In the genomic region with DNA sequence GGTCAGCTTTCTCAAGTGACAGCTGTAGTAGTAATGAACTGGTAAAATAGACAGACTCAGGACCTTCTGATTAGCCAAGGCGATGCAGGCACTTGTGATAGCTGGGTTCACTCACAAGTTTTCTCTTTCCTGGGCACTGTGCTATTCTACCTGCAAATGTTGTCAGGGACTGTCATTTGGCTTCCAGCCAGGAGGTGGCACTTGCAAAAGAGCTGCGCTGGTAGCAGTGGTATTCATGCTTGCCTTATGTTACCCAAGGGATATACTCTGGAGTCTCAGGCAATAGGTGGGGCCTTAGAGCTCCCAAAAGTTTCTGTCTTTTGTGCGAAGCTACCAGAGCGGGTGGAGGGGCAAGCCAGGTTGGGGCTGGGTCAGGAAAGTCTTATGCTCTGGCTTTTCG, we compare ENCODE assay signal across 16 cellular contexts. TPM values are rescaled to one million over a fixed set of nuclear protein-coding genes. Genes with fewer than 3 reads are reported as not detected.
A peak's percentile ranks its signal among the peaks of the same experiment; 100 is the strongest.
DNase-seq lines count a peak whose midpoint lies in the region; ATAC-seq and TF ChIP-seq lines count a peak whose summit lies in the region.
"Had no signal": no experiment of that assay in that cellular context is flagged by ENCODE, and none has a peak within 500 bp of the region (broad histone marks: within the 10 kb centered on the region; RNA-seq: fewer than 3 reads in every experiment).

No MANE protein-coding gene starts in this region.

- H3K4me1 ChIP-seq in uterus, result no peaks in the 10 kb centered on the region
- H3K4me1 ChIP-seq: body of pancreas had no signal

- H3K4me1 Mint-ChIP-seq in activated CD8-positive, alpha-beta T cell treated with anti-CD3 and anti-CD28 coated beads, Interleukin-2, amount 10 ng/mL, durations not matched to agents 7 days and 5 days (ENCODE audit: low read depth), result peaks cover 32% of the 10 kb centered on the region

- no peak overlapping the region for H3K27ac Mint-ChIP-seq in activated CD8-positive, alpha-beta T cell treated with anti-CD3 and anti-CD28 coated beads, Interleukin-2, amount 10 ng/mL, durations not matched to agents 7 days and 5 days
- H3K27ac Mint-ChIP-seq: activated T-helper 1 cell treated with anti-CD3 and anti-CD28 coated beads, Interleukin-12 subunit alpha, Interleukin-12 subunit beta, Interleukin-2, Interleukin-4 antibody, amounts not matched to agents 30 ng/mL and 10 ng/mL and 1 ng/mL, durations not matched to agents 14 hours and 24 hours and 36 hours had no signal

- H3K27me3 Mint-ChIP-seq in activated CD8-positive, alpha-beta T cell treated with anti-CD3 and anti-CD28 coated beads, Interleukin-2, amount 10 ng/mL, durations not matched to agents 7 days and 5 days (ENCODE audit: low read depth), result no peaks in the 10 kb centered on the region

- H3K9me3 ChIP-seq in uterus, result no peaks in the 10 kb centered on the region
- H3K9me3 ChIP-seq: body of pancreas had no signal

- peak; percentile 51 for ATAC-seq in HG02759 (IDR thresholded peaks at IDR 0.05; ENCODE audit: unreplicated experiment)
- ATAC-seq in activated CD8-positive, alpha-beta T cell treated with anti-CD3 and anti-CD28 coated beads, Interleukin-2, amount 10 ng/mL, durations not matched to agents 7 days and 5 days, result peak; percentile 51
- ATAC-seq: body of pancreas had no signal

- DNase-seq in activated CD4-positive, alpha-beta T cell treated with anti-CD3 and anti-CD28 coated beads for 48 hours, result peak; percentile 53
- no peak for DNase-seq in activated CD4-positive, alpha-beta T cell treated with anti-CD3 and anti-CD28 coated beads, Interleukin-2, amount 50 U/mL, for 48 hours
- peak; percentile 38 for DNase-seq in activated CD8-positive, alpha-beta T cell treated with anti-CD3 and anti-CD28 coated beads, Interleukin-2, amount 10 ng/mL, durations not matched to agents 7 days and 5 days
- DNase-seq in stimulated activated CD8-positive, alpha-beta memory T cell treated with anti-CD3 and anti-CD28 coated beads, Interleukin-4, amount 100 ng/mL, for 48 hours, result peak; percentile 35
- no peak for DNase-seq in uterus
- no peak for DNase-seq in ACHN
- DNase-seq in dedifferentiated amniotic fluid mesenchymal stem cell (ENCODE audit: extremely low spot score), result no peak
- DNase-seq: AML-193, GOT3, head of caudate nucleus, NCI-H2107, nucleus accumbens, Right ventricle myocardium superior had no signal

- CTCF ChIA-PET in activated CD8-positive, alpha-beta T cell treated with anti-CD3 and anti-CD28 coated beads, Interleukin-2, amount 10 ng/mL, durations not matched to agents 7 days and 5 days (lab: Charles Lee), result interaction anchor here (0.6 to 4.1 kb wide), 8 partner anchors 9 to 529 kb away, joined by 3 to 38 read pairs (median 5); partner anchors contain the start of gene IFI44L

- TF ChIP-seq POLR2A in uterus (IDR thresholded peaks at IDR 0.05), result no peak

- H3K9me3 Mint-ChIP-seq in activated CD8-positive, alpha-beta T cell treated with anti-CD3 and anti-CD28 coated beads, Interleukin-2, amount 10 ng/mL, durations not matched to agents 7 days and 5 days (ENCODE audit: insufficient read depth), result no peaks in the 10 kb centered on the region
- H3K9me3 Mint-ChIP-seq: activated T-helper 1 cell treated with anti-CD3 and anti-CD28 coated beads, Interleukin-12 subunit alpha, Interleukin-12 subunit beta, Interleukin-2, Interleukin-4 antibody, amounts not matched to agents 30 ng/mL and 10 ng/mL and 1 ng/mL, durations not matched to agents 14 hours and 24 hours and 36 hours had no signal

- H3K27me3 ChIP-seq in uterus, result no peaks in the 10 kb centered on the region
- H3K27me3 ChIP-seq: body of pancreas had no signal

- intact Hi-C loops in uterus (cut with DNase I; ENCODE audit: low total_unique reads), result loop anchor here (10.0 kb wide), 1 partner anchor 58 kb away; no protein-coding TSS in a partner anchor

- POLR2A ChIA-PET in activated CD8-positive, alpha-beta T cell treated with anti-CD3 and anti-CD28 coated beads, Interleukin-2, amount 10 ng/mL, durations not matched to agents 7 days and 5 days (lab: Charles Lee), result interaction anchor here (1.0 to 3.0 kb wide), 2 partner anchors 50 to 53 kb away, joined by 5 to 11 read pairs; partner anchors contain the start of gene IFI44L

- H3K27ac ChIP-seq in uterus, result no peak overlapping the region
- H3K27ac ChIP-seq: body of pancreas had no signal

- no peak for TF ChIP-seq CTCF in uterus (IDR thresholded peaks at IDR 0.05)

- H3K36me3 Mint-ChIP-seq in activated CD8-positive, alpha-beta T cell treated with anti-CD3 and anti-CD28 coated beads, Interleukin-2, amount 10 ng/mL, durations not matched to agents 7 days and 5 days (ENCODE audit: low read depth), result peaks cover 28% of the 10 kb centered on the region

- H3K36me3 ChIP-seq in uterus, result no peaks in the 10 kb centered on the region

- in situ Hi-C loops in ACHN (cut with HindIII; ENCODE audit: low pct_ligation_motif_present, low pct_unique_long_range_greater_than_20kb, low sequenced_read_pairs), result no loop called here

- no peak overlapping the region for H3K4me3 ChIP-seq in uterus
- H3K4me3 ChIP-seq: body of pancreas had no signal

- H3K4me3 Mint-ChIP-seq in activated CD8-positive, alpha-beta T cell treated with anti-CD3 and anti-CD28 coated beads, Interleukin-2, amount 10 ng/mL, durations not matched to agents 7 days and 5 days, result no peak overlapping the region
- H3K4me3 Mint-ChIP-seq: activated T-helper 1 cell treated with anti-CD3 and anti-CD28 coated beads, Interleukin-12 subunit alpha, Interleukin-12 subunit beta, Interleukin-2, Interleukin-4 antibody, amounts not matched to agents 30 ng/mL and 10 ng/mL and 1 ng/mL, durations not matched to agents 14 hours and 24 hours and 36 hours had no signal

RNA-seq across cellular contexts. Expression of gene IFI44, which starts 23.5 kb away (rescaled TPM):
- total RNA-seq in activated CD8-positive, alpha-beta T cell treated with anti-CD3 and anti-CD28 coated beads, Interleukin-2, amount 10 ng/mL, durations not matched to agents 7 days and 5 days, result 100 to 1,000 TPM; 158 to 165 TPM
- total RNA-seq in uterus, result 10 to 100 TPM; 10.6 to 77.1 (median 47.7) TPM

RNA-seq across cellular contexts. Expression of gene IFI44L, which starts 52.9 kb away (rescaled TPM):
- total RNA-seq in activated CD8-positive, alpha-beta T cell treated with anti-CD3 and anti-CD28 coated beads, Interleukin-2, amount 10 ng/mL, durations not matched to agents 7 days and 5 days, result 100 to 1,000 TPM; 181 to 191 TPM
- 10 to 100 TPM in 2 of 4 donors, 1 to 10 TPM in 2; 3.8 to 60.2 (median 17.3) TPM for total RNA-seq in uterus

Comparison
In these comparisons a context has a peak if more than half of its experiments do, and no peak if none do; other contexts are left out.
1. DNase-seq: peak in activated CD4-positive, alpha-beta T cell treated with anti-CD3 and anti-CD28 coated beads for 48 hours (single experiment), activated CD8-positive, alpha-beta T cell treated with anti-CD3 and anti-CD28 coated beads, Interleukin-2, amount 10 ng/mL, durations not matched to agents 7 days and 5 days (single experiment) and stimulated activated CD8-positive, alpha-beta memory T cell treated with anti-CD3 and anti-CD28 coated beads, Interleukin-4, amount 100 ng/mL, for 48 hours (single experiment); none in activated CD4-positive, alpha-beta T cell treated with anti-CD3 and anti-CD28 coated beads, Interleukin-2, amount 50 U/mL, for 48 hours (0 of 2), uterus (0 of 2), ACHN (single experiment) and dedifferentiated amniotic fluid mesenchymal stem cell (single experiment).